ENCODE assay signal across 10 cellular contexts in genomic region chr18:79405019-79405780, GRCh38. TPM values are rescaled to one million over a fixed set of nuclear protein-coding genes. Genes with fewer than 3 reads are reported as not detected.
DNase-seq lines count a peak whose midpoint lies in the region; ATAC-seq, FAIRE-seq and TF ChIP-seq lines count a peak whose summit lies in the region.
"Had no signal": no experiment of that assay in that cellular context is flagged by ENCODE, and none has a peak within 500 bp of the region (broad histone marks: within the 10 kb centered on the region; RNA-seq: fewer than 3 reads in every experiment).

No MANE protein-coding gene starts in this region.

- no peak for TF ChIP-seq CTCF in HepG2 (CRISPR knock-in tag; IDR thresholded peaks at IDR 0.05)
- TF ChIP-seq CTCF in suprapubic skin (IDR thresholded peaks at IDR 0.05): no peak
- TF ChIP-seq CTCF in GM13977 (IDR thresholded peaks at IDR 0.05; ENCODE audit: extremely low read depth, insufficient read depth, missing control alignments): no peak

- in situ Hi-C loops in HepG2 (cut with HindIII; ENCODE audit: extremely low pct_ligation_motif_present, low pct_unique_long_range_greater_than_20kb) (no loop called here), HAP-1 (cut with MboI; ENCODE audit: low sequenced_read_pairs) (no loop called here), GM13977 (cut with MboI; ENCODE audit: low pct_unique_long_range_greater_than_20kb, low sequenced_read_pairs, unreplicated experiment) (no loop called here)

- peak overlapping the region; percentile 29; the same call in 1 of the 2 replicates for H3K4me2 ChIP-seq in HepG2 (ENCODE audit: low read depth, low read length)
- H3K4me2 ChIP-seq: A549 had no signal

- CTCF ChIA-PET in HepG2 (lab: Yijun Ruan, JAX; ENCODE audit: low intra/inter-chr PET ratio, low total read pairs): no interaction called here

- POLR2A ChIA-PET in HepG2 (lab: Yijun Ruan, JAX): no interaction called here

- TF ChIP-seq EP300 in HepG2 (IDR thresholded peaks at IDR 0.05; ENCODE audit: low read depth in 2 of 2, low read length in 2 of 2) (no peak), HepG2 (CRISPR knock-in tag; IDR thresholded peaks at IDR 0.05; ENCODE audit: borderline replicate concordance) (no peak), suprapubic skin (IDR thresholded peaks at IDR 0.05) (no peak)

- no TSS peak for BruUV-seq in HepG2 (replicated peaks; lab: Mats Ljungman, UMichigan)

- no peak overlapping the region for H3K9ac ChIP-seq in HepG2 (ENCODE audit: insufficient read depth, low read depth, low read length)

- TF ChIP-seq POLR2A in HepG2 (IDR thresholded peaks at IDR 0.05; ENCODE audit: insufficient read depth in 1 of 2, low read depth in 2 of 2, low read length in 2 of 2): no peak
- no peak for TF ChIP-seq POLR2A in suprapubic skin (IDR thresholded peaks at IDR 0.05)

- FAIRE-seq in HepG2 (lab: Jason Lieb, UNC): no peak
- FAIRE-seq: A549 had no signal

- H3K36me3 ChIP-seq in HepG2 (replicated peaks in 1 of 2; ENCODE audit: control insufficient read depth in 1 of 2, insufficient read depth in 2 of 2, low read length in 2 of 2): no peaks in the 10 kb centered on the region
- H3K36me3 ChIP-seq in suprapubic skin: no peaks in the 10 kb centered on the region
- no peaks in the 10 kb centered on the region for H3K36me3 ChIP-seq in HAP-1 (replicated peaks)
- H3K36me3 ChIP-seq: MG63 had no signal

- H3K9me3 ChIP-seq in HepG2 (ENCODE audit: low read length): no peaks in the 10 kb centered on the region
- no peaks in the 10 kb centered on the region for H3K9me3 ChIP-seq in suprapubic skin
- H3K9me3 ChIP-seq in HAP-1: no peaks in the 10 kb centered on the region
- H3K9me3 ChIP-seq: A549, MG63 had no signal

- TF ChIP-seq RAD21 in HepG2 (CRISPR knock-in tag; IDR thresholded peaks at IDR 0.05): no peak

- H3K4me3 ChIP-seq in HepG2 (replicated peaks in 1 of 3; ENCODE audit: insufficient read depth in 1 of 3, low read depth in 2 of 3, low read length in 3 of 3): no peak overlapping the region; a peak in 1 of 6 replicates
- H3K4me3 ChIP-seq in suprapubic skin: no peak overlapping the region
- no peak overlapping the region for H3K4me3 ChIP-seq in HAP-1
- H3K4me3 ChIP-seq: A549, MG63 had no signal

- H3K27me3 ChIP-seq in HepG2 (ENCODE audit: control insufficient read depth in 1 of 2, insufficient read depth in 2 of 2, low read length in 2 of 2): peaks cover 14 to 57% of the 10 kb centered on the region in 2 experiments
- H3K27me3 ChIP-seq in suprapubic skin: no peaks in the 10 kb centered on the region
- H3K27me3 ChIP-seq in HAP-1 (ENCODE audit: low read depth): no peaks in the 10 kb centered on the region
- H3K27me3 ChIP-seq: MG63 had no signal

- no peaks in the 10 kb centered on the region for H3K79me2 ChIP-seq in HepG2 (ENCODE audit: insufficient read depth, low read length)

- DNase-seq in SHP77 (lab: John Stamatoyannopoulos, UW) (peak; percentile 18 to 20), SHP77 treated with DMSO at 0.1 percent for 48 hours (lab: John Stamatoyannopoulos, UW) (no peak), HepG2 (ENCODE audit: low spot score) (no peak), suprapubic skin (ENCODE audit: low spot score in 2 of 2) (peak in 1 of 2 donors; percentile 67), HAP-1 (ENCODE audit: low spot score in 2 of 2) (no peak), GM13977 (ENCODE audit: low spot score) (no peak)
- DNase-seq in activated T-cell treated with anti-CD3 and anti-CD28 coated beads, Interleukin-2, amount 50 U/mL, for 1 hour: peak; percentile 61
- DNase-seq: MG63 had no signal

- H3K27ac ChIP-seq in HepG2 (ENCODE audit: extremely low read length, insufficient read depth, low read length): no peak overlapping the region
- peak overlapping the region; percentile 55 for H3K27ac ChIP-seq in suprapubic skin
- H3K27ac ChIP-seq: A549 had no signal

- ATAC-seq in HepG2: no peak
- no peak for ATAC-seq in HG02759 (IDR thresholded peaks at IDR 0.05; ENCODE audit: unreplicated experiment)
- ATAC-seq: A549 had no signal

- H2AFZ ChIP-seq in HepG2 (ENCODE audit: low read length): no peak overlapping the region

- intact Hi-C loops in HepG2 (cut with micrococcal nuclease; ENCODE audit: unreplicated experiment): no loop called here

- 0 out of 2 replicates have a peak, but pooled peaks cover 6% of the 10 kb centered on the region for H3K4me1 ChIP-seq in HepG2 (ENCODE audit: insufficient read depth, low read length)
- peaks cover 52% of the 10 kb centered on the region for H3K4me1 ChIP-seq in suprapubic skin
- peaks cover 4% of the 10 kb centered on the region for H3K4me1 ChIP-seq in HAP-1
- H3K4me1 ChIP-seq: A549 had no signal

- no peaks in the 10 kb centered on the region; the same call in 1 of the 2 replicates for H4K20me1 ChIP-seq in HepG2 (ENCODE audit: insufficient read depth, low read length)

- 39% methylated on average over 14 of the region's 23 CpGs for WGBS in HepG2 (ENCODE audit: low lambda C conversion rate)
- 71% methylated on average over 17 of the region's 23 CpGs for WGBS in suprapubic skin

TF ChIP-seq in HepG2, 621 proteins besides CTCF, POLR2A, EP300 and RAD21:
- no peak for TF ChIP-seq ARNT (IDR thresholded peaks at IDR 0.05)
- TF ChIP-seq ZNF546 (CRISPR knock-in tag; conservative IDR thresholded peaks at IDR 0.05): no peak
- no peak for TF ChIP-seq SSRP1 (CRISPR knock-in tag; IDR thresholded peaks at IDR 0.05)
TF ChIP-seq in HepG2: peak in this region for 0.

RNA-seq across cellular contexts. Expression of gene NFATC1, which starts 9.5 kb away (rescaled TPM):
- total RNA-seq in HepG2 (2016; rRNA removed; fragmentation: Illumina TruSeq; extraction: Trizol) (not detected in 2 replicates), suprapubic skin (10 to 100 TPM; 13.9 to 24.3 (median 16.7) TPM)
- total RNA-seq in HepG2 (2016; cell fraction: cytosol; rRNA removed; fragmentation: Illumina TruSeq; extraction: Trizol; ENCODE audit: low read depth): not detected in 2 replicates
- not detected in 2 replicates for total RNA-seq in HepG2 (2016; cell fraction: insoluble cytoplasmic fraction; rRNA removed; fragmentation: Illumina TruSeq; extraction: Trizol)
- total RNA-seq in HepG2 (2016; cell fraction: membrane; rRNA removed; fragmentation: Illumina TruSeq; extraction: Trizol): not detected in 2 replicates
- not detected in 2 replicates for total RNA-seq in HepG2 (2016; cell fraction: nucleus; rRNA removed; fragmentation: Illumina TruSeq; extraction: Trizol)
- 0.04 TPM in 1 of 2 replicates, not detected in the other for polyA plus RNA-seq in HepG2 (2011; rRNA removed)
- 0.03 TPM in 1 of 2 replicates, not detected in the other for polyA plus RNA-seq in HepG2 (2011; cell fraction: cytosol; rRNA removed)
- polyA plus RNA-seq in HepG2 (2011; cell fraction: nucleus; rRNA removed): 0.12 and 0.23 TPM in 2 replicates
- polyA plus RNA-seq in HepG2 (2012): 0.04 and 0.05 TPM in 2 replicates
- polyA plus RNA-seq in HepG2 (2016; cell fraction: cytosol; fragmentation: Illumina TruSeq; extraction: Trizol; ENCODE audit: low read depth): not detected in 2 replicates
- polyA plus RNA-seq in HepG2 (2016; cell fraction: insoluble cytoplasmic fraction; fragmentation: Illumina TruSeq; extraction: Trizol; ENCODE audit: low read depth): not detected in 2 replicates
- not detected in 2 replicates for polyA plus RNA-seq in HepG2 (2016; cell fraction: membrane; fragmentation: Illumina TruSeq; extraction: Trizol; ENCODE audit: low read depth)
- polyA plus RNA-seq in HepG2 (2016; cell fraction: nucleus; fragmentation: Illumina TruSeq; extraction: Trizol; ENCODE audit: insufficient read depth, low read depth): not detected in 2 replicates
- polyA minus RNA-seq in HepG2 (2011; rRNA and poly(A)+ RNA removed; ENCODE audit: low replicate concordance): 0.42 TPM in 1 of 2 replicates, not detected in the other
- polyA minus RNA-seq in HepG2 (2011; cell fraction: cytosol; rRNA and poly(A)+ RNA removed): not detected in 2 replicates
- not detected in 2 replicates for polyA minus RNA-seq in HepG2 (2011; cell fraction: nucleus; rRNA and poly(A)+ RNA removed)

Comparison
In these comparisons a context has a peak if more than half of its experiments do, and no peak if none do; other contexts are left out.
1. DNase-seq: peak in SHP77 (2 of 2) and activated T-cell treated with anti-CD3 and anti-CD28 coated beads, Interleukin-2, amount 50 U/mL, for 1 hour (single experiment); none in SHP77 treated with DMSO at 0.1 percent for 48 hours (single experiment), HepG2 (single experiment), HAP-1 (0 of 2) and GM13977 (single experiment).
2. RNA of gene NFATC1, which starts 9.5 kb away (total RNA-seq): 13.9 to 24.3 TPM in suprapubic skin; not detected in HepG2; every median in the first group is over 10 times any median in the second.